8 cellular contexts compared by ENCODE assay signal in the genomic region with DNA sequence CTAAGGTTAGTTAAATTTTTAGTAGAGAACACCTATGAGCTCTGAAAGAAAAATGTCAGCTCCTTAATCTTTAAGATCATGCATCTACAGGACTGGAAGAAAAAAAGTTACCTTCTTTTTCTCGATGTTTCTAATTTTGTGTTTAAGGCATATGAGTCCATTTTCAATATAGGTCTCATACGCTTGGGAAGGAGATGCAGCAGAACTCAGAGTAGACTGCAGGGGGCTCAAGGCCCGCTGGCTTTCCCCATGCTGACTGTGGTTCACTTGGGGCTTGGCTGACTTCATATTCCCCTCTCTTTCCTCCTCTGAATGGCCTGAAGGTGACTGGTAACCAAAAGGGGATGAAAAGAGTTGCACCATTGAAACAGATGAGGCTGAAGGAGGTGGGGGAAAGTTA. TPM values are rescaled to one million over a fixed set of nuclear protein-coding genes. Genes with fewer than 3 reads are reported as not detected.
DNase-seq lines count a peak whose midpoint lies in the region; ATAC-seq and TF ChIP-seq lines count a peak whose summit lies in the region.

No MANE protein-coding gene starts in this region.

- peak overlapping the region; percentile 80 for H3K9ac ChIP-seq in iPS-15b (ENCODE audit: low read depth, low read length)

- H3K27ac Mint-ChIP-seq in IgD-negative memory B cell = peak overlapping the region in 2 of 3 donors; percentile 91 to 94
- no peak overlapping the region for H3K27ac Mint-ChIP-seq in activated CD4-positive, alpha-beta memory T cell treated with anti-CD3 and anti-CD28 coated beads, Interleukin-2, amount 10 ng/mL, durations not matched to agents 7 days and 5 days

- peak overlapping the region; percentile 91 to 99 (median 98) for H3K4me3 Mint-ChIP-seq in IgD-negative memory B cell
- H3K4me3 Mint-ChIP-seq in activated CD4-positive, alpha-beta memory T cell treated with anti-CD3 and anti-CD28 coated beads, Interleukin-2, amount 10 ng/mL, durations not matched to agents 7 days and 5 days = peak overlapping the region; percentile 93

- H3K36me3 ChIP-seq in iPS-15b (ENCODE audit: control insufficient read depth, insufficient read depth, low read length) (peaks cover 3% of the 10 kb centered on the region), thyroid gland (no peaks in the 10 kb centered on the region)

- H3K27ac ChIP-seq in thyroid gland = no peak overlapping the region

- H3K4me3 ChIP-seq in iPS-15b (ENCODE audit: low read depth, low read length) = peak overlapping the region; percentile 93
- no peak overlapping the region for H3K4me3 ChIP-seq in thyroid gland (replicated peaks in 1 of 3)

- H3K27me3 ChIP-seq in iPS-15b (ENCODE audit: control insufficient read depth, insufficient read depth, low read length) (no peaks in the 10 kb centered on the region), thyroid gland (no peaks in the 10 kb centered on the region)

- H3K9me3 Mint-ChIP-seq in IgD-negative memory B cell = no peaks in the 10 kb centered on the region
- no peaks in the 10 kb centered on the region for H3K9me3 Mint-ChIP-seq in activated CD4-positive, alpha-beta memory T cell treated with anti-CD3 and anti-CD28 coated beads, Interleukin-2, amount 10 ng/mL, durations not matched to agents 7 days and 5 days

- no peak for TF ChIP-seq CTCF in thyroid gland (IDR thresholded peaks at IDR 0.05)

- CTCF ChIA-PET in activated CD4-positive, alpha-beta memory T cell treated with anti-CD3 and anti-CD28 coated beads, Interleukin-2, amount 10 ng/mL, durations not matched to agents 7 days and 5 days (lab: Charles Lee) = interaction anchor here (1.2 to 4.4 kb wide), 4 partner anchors 40 to 92 kb away, joined by 4 to 36 read pairs (median 6); a partner anchor contains a TSS

- peaks cover 4% of the 10 kb centered on the region for H3K36me3 Mint-ChIP-seq in IgD-negative memory B cell
- no peaks in the 10 kb centered on the region for H3K36me3 Mint-ChIP-seq in activated CD4-positive, alpha-beta memory T cell treated with anti-CD3 and anti-CD28 coated beads, Interleukin-2, amount 10 ng/mL, durations not matched to agents 7 days and 5 days (ENCODE audit: low read depth)

- no peak for TF ChIP-seq POLR2A in thyroid gland (IDR thresholded peaks at IDR 0.05)

- DNase-seq in NCI-H345 (lab: John Stamatoyannopoulos, UW) = peak; percentile 18
- DNase-seq in NCI-H345 treated with DMSO at 0.1 percent for 48 hours (lab: John Stamatoyannopoulos, UW; ENCODE audit: unreplicated experiment) = no peak
- no peak for DNase-seq in activated CD4-positive, alpha-beta memory T cell treated with anti-CD3 and anti-CD28 coated beads, Interleukin-2, amount 10 ng/mL, durations not matched to agents 7 days and 5 days
- DNase-seq in thyroid gland = no peak

- H3K4me1 ChIP-seq in iPS-15b (ENCODE audit: control insufficient read depth, insufficient read depth, low read length) = peaks cover 4% of the 10 kb centered on the region
- H3K4me1 ChIP-seq in thyroid gland = peaks cover 8 to 9% of the 10 kb centered on the region in 2 donors

- H3K9me3 ChIP-seq in iPS-15b (ENCODE audit: control insufficient read depth, insufficient read depth, low read length) (no peaks in the 10 kb centered on the region), thyroid gland (no peaks in the 10 kb centered on the region)

- no peak for ATAC-seq in GM21515 (IDR thresholded peaks at IDR 0.05; ENCODE audit: unreplicated experiment)
- no peak for ATAC-seq in GM18868 (IDR thresholded peaks at IDR 0.05; ENCODE audit: unreplicated experiment)

- POLR2A ChIA-PET in activated CD4-positive, alpha-beta memory T cell treated with anti-CD3 and anti-CD28 coated beads, Interleukin-2, amount 10 ng/mL, durations not matched to agents 7 days and 5 days (lab: Charles Lee) = interaction anchor here (0.8 to 3.4 kb wide), 5 partner anchors 8 to 58 kb away, joined by 3 to 31 read pairs (median 4); a partner anchor contains a TSS

- no peaks in the 10 kb centered on the region for H3K27me3 Mint-ChIP-seq in IgD-negative memory B cell
- no peaks in the 10 kb centered on the region for H3K27me3 Mint-ChIP-seq in activated CD4-positive, alpha-beta memory T cell treated with anti-CD3 and anti-CD28 coated beads, Interleukin-2, amount 10 ng/mL, durations not matched to agents 7 days and 5 days

- intact Hi-C loops in thyroid gland (cut with DNase I) = loop anchor here (10.0 kb wide), 1 partner anchor 58 kb away; a partner anchor contains a TSS

- peaks cover 22 to 34% (median 33%) of the 10 kb centered on the region in 3 donors for H3K4me1 Mint-ChIP-seq in IgD-negative memory B cell
- H3K4me1 Mint-ChIP-seq in activated CD4-positive, alpha-beta memory T cell treated with anti-CD3 and anti-CD28 coated beads, Interleukin-2, amount 10 ng/mL, durations not matched to agents 7 days and 5 days = peaks cover 31% of the 10 kb centered on the region

- WGBS in thyroid gland, 2 donors = 82 to 84% methylated on average over 3 of the region's 3 CpGs

RNA-seq across cellular contexts. Expression of a gene that starts 1.5 kb away (rescaled TPM):
- 14.6 TPM for polyA plus RNA-seq in IgD-negative memory B cell
- 10 to 100 TPM; 14.4 to 15.6 TPM for total RNA-seq in activated CD4-positive, alpha-beta memory T cell treated with anti-CD3 and anti-CD28 coated beads, Interleukin-2, amount 10 ng/mL, durations not matched to agents 7 days and 5 days
- 10 to 100 TPM; 32.3 to 96.3 (median 43.8) TPM for total RNA-seq in thyroid gland

RNA-seq across cellular contexts. Expression of a gene that starts 57.6 kb away (rescaled TPM):
- 11.3 TPM for polyA plus RNA-seq in IgD-negative memory B cell
- total RNA-seq in activated CD4-positive, alpha-beta memory T cell treated with anti-CD3 and anti-CD28 coated beads, Interleukin-2, amount 10 ng/mL, durations not matched to agents 7 days and 5 days = 10 to 100 TPM; 41.7 to 46.1 TPM
- 10 to 100 TPM; 45.1 to 58.2 (median 51.3) TPM for total RNA-seq in thyroid gland
